ENCODE assay signal across 13 cellular contexts in genomic region chr3:120642368-120642948, GRCh38. TPM values are rescaled to one million over a fixed set of nuclear protein-coding genes. Genes with fewer than 3 reads are reported as not detected.
DNase-seq lines count a peak whose midpoint lies in the region; ATAC-seq and TF ChIP-seq lines count a peak whose summit lies in the region.
"Had no signal": no experiment of that assay in that cellular context is flagged by ENCODE, and none has a peak within 500 bp of the region (broad histone marks: within the 10 kb centered on the region; RNA-seq: fewer than 3 reads in every experiment).

No MANE protein-coding gene starts in this region.

- no peaks in the 10 kb centered on the region for H4K20me1 ChIP-seq in IMR-90 (ENCODE audit: insufficient read depth, low read length)

- H3K79me1 ChIP-seq in IMR-90 (ENCODE audit: low read depth in 1 of 2, low read length in 2 of 2), result no peaks in the 10 kb centered on the region

- peak overlapping the region; percentile 81; the same call in 1 of the 2 replicates for H4K5ac ChIP-seq in IMR-90 (ENCODE audit: low read depth, low read length)

- TF ChIP-seq RAD21 in IMR-90 (IDR thresholded peaks at IDR 0.05; ENCODE audit: low read length), result no peak

- H3K4ac ChIP-seq in IMR-90 (ENCODE audit: low read depth, low read length), result peak overlapping the region; percentile 42

- WGBS in IMR-90 (ENCODE audit: extremely low coverage in 2 of 2, insufficient read length in 1 of 2), 2 experiments, result no CpG with 5 or more reads among the region's 4 CpGs
- WGBS in esophagus squamous epithelium, 2 donors, result 56 to 57% methylated on average over 4 of the region's 4 CpGs

- CTCF ChIA-PET in IMR-90 (lab: Yijun Ruan, JAX), result interaction anchor here (0.6 kb wide), 1 partner anchor 206 kb away, joined by 3 read pairs; no protein-coding TSS in a partner anchor

- H3K36me3 ChIP-seq in IMR-90 (ENCODE audit: control insufficient read depth, insufficient read depth, low read length), result no peaks in the 10 kb centered on the region
- no peaks in the 10 kb centered on the region for H3K36me3 ChIP-seq in esophagus squamous epithelium
- H3K36me3 ChIP-seq: heart left ventricle, tibial artery had no signal

- TF ChIP-seq POLR2A in IMR-90 (IDR thresholded peaks at IDR 0.05; ENCODE audit: low read depth, low read length) (no peak), esophagus squamous epithelium (IDR thresholded peaks at IDR 0.05) (no peak)

- dilution Hi-C loops in IMR-90 (cut with HindIII; ENCODE audit: low sequenced_read_pairs, unreplicated experiment), result no loop called here

- H3K14ac ChIP-seq in IMR-90 (replicated peaks; ENCODE audit: low read depth, low read length), result peak overlapping the region; percentile 61

- peak overlapping the region; percentile 60 for H2AFZ ChIP-seq in IMR-90 (replicated peaks; ENCODE audit: low read length, poor library complexity)

- peak overlapping the region; percentile 23; the same call in 1 of the 2 replicates for H2AK5ac ChIP-seq in IMR-90 (ENCODE audit: low read depth, low read length)

- H3K4me1 ChIP-seq in IMR-90 (ENCODE audit: control insufficient read depth, insufficient read depth, low read length) (peaks cover 20% of the 10 kb centered on the region), esophagus squamous epithelium (no peaks in the 10 kb centered on the region)
- H3K4me1 ChIP-seq: tibial artery had no signal

- peak overlapping the region; percentile 75 for H2BK5ac ChIP-seq in IMR-90 (ENCODE audit: low read depth, low read length, poor library complexity, severe bottlenecking)

- TF ChIP-seq CTCF in IMR-90 (conservative IDR thresholded peaks at IDR 0.05; ENCODE audit: low read depth, low read length), result 0 out of 2 replicates have a peak, but pooled peaks have one; percentile 7
- TF ChIP-seq CTCF in esophagus squamous epithelium (IDR thresholded peaks at IDR 0.05), result no peak

- H4K8ac ChIP-seq in IMR-90 (ENCODE audit: low read depth in 2 of 2, low read length in 2 of 2), result peak overlapping the region in 1 of 2 experiments; percentile 64; a peak in 2 of 4 replicates

- no peaks in the 10 kb centered on the region for H3K27me3 ChIP-seq in IMR-90 (ENCODE audit: control insufficient read depth, insufficient read depth, low read length)
- H3K27me3 ChIP-seq in esophagus squamous epithelium, result peaks cover 0 to 12% (median 0%) of the 10 kb centered on the region in 4 donors
- H3K27me3 ChIP-seq: heart left ventricle, tibial artery had no signal

- H3K56ac ChIP-seq in IMR-90 (ENCODE audit: extremely low read depth, insufficient read depth, low read length), result no peak overlapping the region

- BruUV-seq in IMR-90 (replicated peaks; lab: Mats Ljungman, UMichigan), result no TSS peak

- peak overlapping the region; percentile 76; the same call in 1 of the 2 replicates for H3K18ac ChIP-seq in IMR-90 (ENCODE audit: low read depth, low read length)

- H3K9me3 ChIP-seq in IMR-90 (ENCODE audit: control insufficient read depth, insufficient read depth, low read length) (no peaks in the 10 kb centered on the region), esophagus squamous epithelium (no peaks in the 10 kb centered on the region)
- H3K9me3 ChIP-seq: heart left ventricle, tibial artery had no signal

- intact Hi-C loops in IMR-90 (cut with micrococcal nuclease), result no loop called here
- intact Hi-C loops in esophagus squamous epithelium (cut with DNase I), result no loop called here

- H2BK120ac ChIP-seq in IMR-90 (ENCODE audit: low read depth, low read length), result peak overlapping the region; percentile 90; the same call in 1 of the 2 replicates

- no peak overlapping the region for H3K9ac ChIP-seq in IMR-90 (ENCODE audit: low read depth, low read length)

- POLR2A ChIA-PET in IMR-90 (lab: Charles Lee; ENCODE audit: unreplicated experiment), result no interaction called here

- peak; percentile 91 for DNase-seq in CD1c-positive myeloid dendritic cell (ENCODE audit: extremely low spot score)
- DNase-seq in IMR-90, result peak; percentile 90
- peak; percentile 74 for DNase-seq in amniotic epithelial cell (ENCODE audit: low read depth)
- peak; percentile 71 for DNase-seq in myocyte (ENCODE audit: low read depth)
- DNase-seq in Ammon's horn (ENCODE audit: low spot score), result no peak
- no peak for DNase-seq in iPS-NIHi11 (ENCODE audit: low spot score)
- no peak for DNase-seq in esophagus squamous epithelium (lab: John Stamatoyannopoulos, UW)
- DNase-seq: activated CD4-positive, CD25-positive, alpha-beta regulatory T cell; DMS153; heart left ventricle; naive B cell; tibial artery had no signal

- H2BK20ac ChIP-seq in IMR-90 (ENCODE audit: low read depth, low read length), result peak overlapping the region; percentile 74

- peak overlapping the region; percentile 63 for H4K91ac ChIP-seq in IMR-90 (ENCODE audit: insufficient read depth, low read depth, low read length)

- in situ Hi-C loops in IMR-90 (cut with MboI; ENCODE audit: low sequenced_read_pairs), result no loop called here

- H2BK15ac ChIP-seq in IMR-90 (ENCODE audit: low read depth, low read length), result peak overlapping the region; percentile 48; the same call in 1 of the 3 replicates

- H3K4me3 ChIP-seq in IMR-90 (ENCODE audit: insufficient read depth, low read depth, low read length), result no peak overlapping the region
- no peak overlapping the region for H3K4me3 ChIP-seq in esophagus squamous epithelium
- H3K4me3 ChIP-seq: heart left ventricle, tibial artery had no signal

- peak overlapping the region; percentile 35; the same call in 1 of the 2 replicates for H3K23ac ChIP-seq in IMR-90 (ENCODE audit: low read depth, low read length)

- H3K9me1 ChIP-seq in IMR-90 (ENCODE audit: insufficient read depth, low read length), result peaks cover 4% of the 10 kb centered on the region; the same call in 1 of the 2 replicates

- H3K4me2 ChIP-seq in IMR-90 (ENCODE audit: low read depth, low read length), result peak overlapping the region; percentile 4; the same call in 1 of the 2 replicates

- peak overlapping the region; percentile 89 for H2AK9ac ChIP-seq in IMR-90 (replicated peaks; ENCODE audit: low read depth, low read length, poor library complexity)

- 0 out of 2 replicates have a peak overlapping the region, but pooled peaks have one; percentile 5 for H3K27ac ChIP-seq in IMR-90 (ENCODE audit: insufficient read depth, low read length)
- no peak overlapping the region for H3K27ac ChIP-seq in esophagus squamous epithelium
- H3K27ac ChIP-seq: heart left ventricle, tibial artery had no signal

- peak; percentile 64 for ATAC-seq in IMR-90 (ENCODE audit: low read depth)
- ATAC-seq in SK-N-SH treated with all-trans-retinoic acid at 6 μM for 48 hours, result no peak

TF ChIP-seq in IMR-90, 13 proteins besides CTCF, POLR2A, EP300 and RAD21 (continues in another document):
- peak; percentile 73 for TF ChIP-seq BHLHE40 (IDR thresholded peaks at IDR 0.05; ENCODE audit: low read depth, low read length)
- no peak for TF ChIP-seq ELK1 (IDR thresholded peaks at IDR 0.05; ENCODE audit: borderline replicate concordance, low read depth, low read length)
- 0 out of 2 replicates have a peak, but pooled peaks have one; percentile 16 for TF ChIP-seq FOS (IDR thresholded peaks at IDR 0.05; ENCODE audit: low read depth, low read length)
- no peak for TF ChIP-seq MAZ (IDR thresholded peaks at IDR 0.05; ENCODE audit: borderline replicate concordance, low read depth, low read length)
- no peak for TF ChIP-seq RFX5 (IDR thresholded peaks at IDR 0.05; ENCODE audit: low read depth, low read length)
- peak; percentile 32; the same call in 1 of the 2 replicates for TF ChIP-seq CEBPB (IDR thresholded peaks at IDR 0.05; ENCODE audit: low read depth, low read length)

TF ChIP-seq in SK-N-SH treated with all-trans-retinoic acid at 6 μM for 48 hours, 23 proteins besides CTCF, POLR2A, EP300 and RAD21 (continues in another document):
- TF ChIP-seq CREB5 (CRISPR knock-in tag; IDR thresholded peaks at IDR 0.05; ENCODE audit: low read depth), result no peak

RNA-seq across cellular contexts. Expression of gene HGD, which starts 39.6 kb away (rescaled TPM):
- total RNA-seq in IMR-90 (2012; rRNA removed) (not detected in 2 replicates), myocyte (not detected in 2 replicates), esophagus squamous epithelium (under 1 TPM in 1 of 4 donors, not detected in 3; 0.12 TPM)
- 0.14 and 0.19 TPM in 2 replicates for polyA plus RNA-seq in IMR-90 (2012; rRNA removed)
- polyA plus RNA-seq in IMR-90 (2012; cell fraction: cytosol; rRNA removed), result not detected in 2 replicates
- polyA plus RNA-seq in IMR-90 (2012; cell fraction: nucleus; rRNA removed; ENCODE audit: low replicate concordance), result 0.30 and 1.4 TPM in 2 replicates
- polyA plus RNA-seq in myocyte (2012), result 0.54 TPM
- polyA plus RNA-seq: heart left ventricle had no signal

RNA-seq across cellular contexts. Expression of gene NDUFB4, which starts 46.3 kb away (rescaled TPM):
- total RNA-seq in IMR-90 (2012; rRNA removed) (53.9 and 62.8 TPM in 2 replicates), myocyte (81.1 and 150 TPM in 2 replicates), esophagus squamous epithelium (100 to 1,000 TPM in 3 of 4 donors, 10 to 100 TPM in 1; 81.4 to 197 (median 119) TPM)
- 278 and 310 TPM in 2 replicates for polyA plus RNA-seq in IMR-90 (2012; rRNA removed)
- polyA plus RNA-seq in IMR-90 (2012; cell fraction: cytosol; rRNA removed), result 48.8 and 115 TPM in 2 replicates
- 31.2 and 86.3 TPM in 2 replicates for polyA plus RNA-seq in IMR-90 (2012; cell fraction: nucleus; rRNA removed; ENCODE audit: low replicate concordance)
- polyA plus RNA-seq in myocyte (2012), result 225 TPM

Comparison
In these comparisons a context has a peak if more than half of its experiments do, and no peak if none do; other contexts are left out.
1. DNase-seq: peak in CD1c-positive myeloid dendritic cell (single experiment), IMR-90 (single experiment), amniotic epithelial cell (single experiment) and myocyte (single experiment); none in Ammon's horn (single experiment), iPS-NIHi11 (single experiment) and esophagus squamous epithelium (single experiment).